In genomic region chr18:55651236-55651635, GRCh38 we compare ENCODE assay signal across 23 cellular contexts.
A peak's percentile ranks its signal among the peaks of the same experiment; 100 is the strongest.
DNase-seq lines count a peak whose midpoint lies in the region; FAIRE-seq and TF ChIP-seq lines count a peak whose summit lies in the region.
"Had no signal": no experiment of that assay in that cellular context is flagged by ENCODE, and none has a peak within 500 bp of the region (broad histone marks: within the 10 kb centered on the region; RNA-seq: fewer than 3 reads in every experiment).

No MANE protein-coding gene starts in this region.

- no peaks in the 10 kb centered on the region for H3K9me1 ChIP-seq in keratinocyte (ENCODE audit: control insufficient read depth, extremely low read depth, insufficient read depth, low read length)

- H3K9me2 ChIP-seq in Karpas-422 (replicated peaks; ENCODE audit: insufficient read depth, low read length): no peaks in the 10 kb centered on the region
- H3K9me2 ChIP-seq: SK-N-SH had no signal

- FAIRE-seq in bronchial epithelial cell (lab: Jason Lieb, UNC) (no peak), keratinocyte (lab: Jason Lieb, UNC) (peak; percentile 84)
- FAIRE-seq: GM12878, GM19239 had no signal

- no peak for TF ChIP-seq EP300 in transverse colon (IDR thresholded peaks at IDR 0.05; ENCODE audit: low read depth)

- H3K36me3 ChIP-seq in Karpas-422 (ENCODE audit: insufficient read depth, low read length) (no peaks in the 10 kb centered on the region), bronchial epithelial cell (ENCODE audit: control insufficient read depth, insufficient read depth, low read length) (no peaks in the 10 kb centered on the region), keratinocyte (ENCODE audit: control insufficient read depth in 2 of 2, extremely low read depth in 1 of 2, insufficient read depth in 2 of 2, low read length in 2 of 2) (no peaks in the 10 kb centered on the region), H7 (replicated peaks; ENCODE audit: control insufficient read depth, insufficient read depth, low read length) (no peaks in the 10 kb centered on the region), transverse colon (no peaks in the 10 kb centered on the region)
- H3K36me3 ChIP-seq: BE2C had no signal

- WGBS in transverse colon (ENCODE audit: low coverage in 1 of 2), 2 donors: 17 to 90% methylated on average over 1 of the region's 1 CpG

- in situ Hi-C loops in transverse colon (cut with MboI; ENCODE audit: low pct_ligation_motif_present in 1 of 4, low pct_unique_long_range_greater_than_20kb in 1 of 4, low sequenced_read_pairs in 3 of 4): no loop called here

- H3K4me1 ChIP-seq in Karpas-422 (ENCODE audit: low read length) (no peaks in the 10 kb centered on the region), keratinocyte (ENCODE audit: control insufficient read depth, extremely low read depth, insufficient read depth, low read length) (peaks cover 10% of the 10 kb centered on the region), transverse colon (no peaks in the 10 kb centered on the region)
- H3K4me1 ChIP-seq: BE2C had no signal

- H4K20me1 ChIP-seq in Karpas-422 (ENCODE audit: insufficient read depth, low read depth, low read length) (no peaks in the 10 kb centered on the region), keratinocyte (ENCODE audit: control insufficient read depth, extremely low read depth, insufficient read depth, low read length) (no peaks in the 10 kb centered on the region)

- DNase-seq in AG10803 (ENCODE audit: low read depth): peak; percentile 30
- DNase-seq in Karpas-422: peak; percentile 29
- peak; percentile 84 for DNase-seq in bronchial epithelial cell (ENCODE audit: low read depth)
- DNase-seq in keratinocyte (ENCODE audit: low read depth, low spot score): no peak
- no peak for DNase-seq in H7
- no peak for DNase-seq in DMS53 (lab: John Stamatoyannopoulos, UW)
- no peak for DNase-seq in SKM-1 treated with dmso at 0.1 percent for 144 hours (lab: John Stamatoyannopoulos, UW; ENCODE audit: unreplicated experiment)
- DNase-seq in transverse colon: no peak
- DNase-seq: 8988T; BE2C; CD4-positive, CD25-positive, alpha-beta regulatory T cell; COR-L47; GF-D8; HFFc6; NCI-H1417; NCI-H187; NCI-H2107; NCI-H510A; NCI-H774; SHP77 treated with DMSO at 0.1 percent for 48 hours; SK-N-SH had no signal

- no peak overlapping the region for H2AFZ ChIP-seq in Karpas-422 (ENCODE audit: low read length)
- H2AFZ ChIP-seq in keratinocyte (ENCODE audit: control insufficient read depth, low read length): no peak overlapping the region

- no peak overlapping the region for H3K9ac ChIP-seq in Karpas-422 (ENCODE audit: low read length)
- no peak overlapping the region for H3K9ac ChIP-seq in keratinocyte (ENCODE audit: control insufficient read depth, extremely low read depth, insufficient read depth, low read length)
- H3K9ac ChIP-seq: SK-N-SH had no signal

- no peaks in the 10 kb centered on the region for H3K9me3 ChIP-seq in Karpas-422 (ENCODE audit: low read length)
- H3K9me3 ChIP-seq in keratinocyte (ENCODE audit: control insufficient read depth, low read depth, low read length): no peaks in the 10 kb centered on the region
- H3K9me3 ChIP-seq in transverse colon: no peaks in the 10 kb centered on the region
- H3K9me3 ChIP-seq: BE2C, SK-N-SH had no signal

- no peak for TF ChIP-seq POLR2A in transverse colon (IDR thresholded peaks at IDR 0.05)

- H3K27me3 ChIP-seq in Karpas-422 (ENCODE audit: low read length) (no peaks in the 10 kb centered on the region), bronchial epithelial cell (ENCODE audit: control insufficient read depth, insufficient read depth, low read length) (no peaks in the 10 kb centered on the region), keratinocyte (ENCODE audit: control insufficient read depth, extremely low read depth, insufficient read depth, low read length) (no peaks in the 10 kb centered on the region), H7 (ENCODE audit: control insufficient read depth, insufficient read depth, low read length) (no peaks in the 10 kb centered on the region), transverse colon (no peaks in the 10 kb centered on the region)
- H3K27me3 ChIP-seq: BE2C had no signal

- intact Hi-C loops in transverse colon (cut with DNase I; ENCODE audit: low total_unique reads): no loop called here

- no peak overlapping the region for H3K4me2 ChIP-seq in Karpas-422 (ENCODE audit: low read depth, low read length, poor library complexity, severe bottlenecking)
- no peak overlapping the region for H3K4me2 ChIP-seq in keratinocyte (ENCODE audit: control insufficient read depth, extremely low read depth, insufficient read depth, low read depth, low read length)
- H3K4me2 ChIP-seq: SK-N-SH had no signal

- no peak overlapping the region for H3K27ac ChIP-seq in Karpas-422 (ENCODE audit: low read length)
- H3K27ac ChIP-seq in keratinocyte (ENCODE audit: control insufficient read depth, insufficient read depth, low read length): no peak overlapping the region
- no peak overlapping the region for H3K27ac ChIP-seq in transverse colon

- TF ChIP-seq CTCF in AG10803 (conservative IDR thresholded peaks at IDR 0.05; ENCODE audit: low read length): no peak
- TF ChIP-seq CTCF in bronchial epithelial cell (IDR thresholded peaks at IDR 0.05; ENCODE audit: insufficient read depth, low read length, severe bottlenecking): no peak
- no peak for TF ChIP-seq CTCF in keratinocyte (optimal IDR thresholded peaks at IDR 0.05 in 1 of 3, IDR thresholded peaks at IDR 0.05 in 1 of 3, conservative IDR thresholded peaks at IDR 0.05 in 1 of 3; ENCODE audit: extremely low read depth in 1 of 3, insufficient read depth in 2 of 3, low read length in 3 of 3)
- TF ChIP-seq CTCF in transverse colon (IDR thresholded peaks at IDR 0.05): no peak

- H3K4me3 ChIP-seq in AG10803 (ENCODE audit: low read length) (no peak overlapping the region), Karpas-422 (ENCODE audit: low read length) (no peak overlapping the region), bronchial epithelial cell (ENCODE audit: low read depth, low read length) (no peak overlapping the region), keratinocyte (ENCODE audit: control insufficient read depth in 2 of 3, extremely low read depth in 1 of 3, insufficient read depth in 2 of 3, low read depth in 1 of 3, low read length in 3 of 3) (no peak overlapping the region), H7 (ENCODE audit: insufficient read depth, low read depth, low read length) (no peak overlapping the region), transverse colon (no peak overlapping the region)
- H3K4me3 ChIP-seq: GM12878 had no signal

- dilution Hi-C loops in keratinocyte (cut with MboI; ENCODE audit: extremely low pct_ligation_motif_present, low sequenced_read_pairs): no loop called here

- H3K79me2 ChIP-seq in Karpas-422 (ENCODE audit: low read length): no peaks in the 10 kb centered on the region
- no peaks in the 10 kb centered on the region for H3K79me2 ChIP-seq in keratinocyte (ENCODE audit: control insufficient read depth, insufficient read depth, low read length)

Comparison
In these comparisons a context has a peak if more than half of its experiments do, and no peak if none do; other contexts are left out.
1. DNase-seq: peak in AG10803 (single experiment), Karpas-422 (single experiment) and bronchial epithelial cell (single experiment); none in keratinocyte (single experiment), H7 (single experiment), DMS53 (single experiment), SKM-1 treated with dmso at 0.1 percent for 144 hours (single experiment) and transverse colon (single experiment).